In genomic region chr11:119619665-119620064, GRCh38 we compare ENCODE assay signal across 26 cellular contexts.
DNase-seq lines count a peak whose midpoint lies in the region; ATAC-seq and TF ChIP-seq lines count a peak whose summit lies in the region.
"Had no signal": no experiment of that assay in that cellular context is flagged by ENCODE, and none has a peak within 500 bp of the region (broad histone marks: within the 10 kb centered on the region; RNA-seq: fewer than 3 reads in every experiment).

No MANE protein-coding gene starts in this region.

- no peak overlapping the region for H4K5ac ChIP-seq in mesendoderm (ENCODE audit: low read length)

- peak overlapping the region; percentile 25 for H3K56ac ChIP-seq in mesendoderm (ENCODE audit: low read length)

- H2AK5ac ChIP-seq in mesendoderm (ENCODE audit: low read length): peak overlapping the region; percentile 18

- H3K27me3 ChIP-seq in BLaER1 treated with 17β-estradiol and CSF1 and Interleukin-3, amounts not matched to agents 10 nM and 100 nM: no peaks in the 10 kb centered on the region
- no peaks in the 10 kb centered on the region for H3K27me3 ChIP-seq in mesendoderm (ENCODE audit: insufficient read depth, low read length, poor library complexity)
- H3K27me3 ChIP-seq in GM23338 (ENCODE audit: insufficient read depth): no peaks in the 10 kb centered on the region
- H3K27me3 ChIP-seq: adrenal gland, brain microvascular endothelial cell had no signal

- H3K23ac ChIP-seq in mesendoderm (ENCODE audit: low read length): no peak overlapping the region

- no peak overlapping the region for H3K4ac ChIP-seq in mesendoderm (ENCODE audit: low read depth, low read length)

- H3K4me2 ChIP-seq in BLaER1 treated with 17β-estradiol and CSF1 and Interleukin-3, amounts not matched to agents 10 nM and 100 nM: peak overlapping the region; percentile 50 to 89 (median 70); a peak in 21 of 22 replicates
- H3K4me2 ChIP-seq in mesendoderm (ENCODE audit: low read length) (no peak overlapping the region), GM23338 (no peak overlapping the region)

- H3K4me3 ChIP-seq in BLaER1 treated with 17β-estradiol and CSF1 and Interleukin-3, amounts not matched to agents 10 nM and 100 nM: no peak overlapping the region
- no peak overlapping the region for H3K4me3 ChIP-seq in mesendoderm (ENCODE audit: low read length)
- no peak overlapping the region for H3K4me3 ChIP-seq in GM23338
- H3K4me3 ChIP-seq: adrenal gland, left lung, thoracic aorta had no signal

- H2BK5ac ChIP-seq in mesendoderm (ENCODE audit: low read length): no peak overlapping the region

- H3K79me2 ChIP-seq in mesendoderm (ENCODE audit: control insufficient read depth, insufficient read depth, low read length) (no peaks in the 10 kb centered on the region), GM23338 (replicated peaks; ENCODE audit: insufficient read depth) (no peaks in the 10 kb centered on the region)

- H3K9me2 ChIP-seq in GM23338 (ENCODE audit: insufficient read depth): no peaks in the 10 kb centered on the region

- H3K27me3 Mint-ChIP-seq in GM23338 (ENCODE audit: insufficient read depth, low read depth, poor library complexity): peaks cover 10% of the 10 kb centered on the region

- H2BK120ac ChIP-seq in mesendoderm (ENCODE audit: low read depth, low read length): no peak overlapping the region

- no peaks in the 10 kb centered on the region for H3K79me1 ChIP-seq in mesendoderm (ENCODE audit: low read length)

- H4K20me1 ChIP-seq in BLaER1 treated with 17β-estradiol and CSF1 and Interleukin-3, amounts not matched to agents 10 nM and 100 nM: no peaks in the 10 kb centered on the region
- H4K20me1 ChIP-seq in GM23338 (replicated peaks; ENCODE audit: insufficient read depth): no peaks in the 10 kb centered on the region; the same call in 1 of the 2 replicates

- ATAC-seq in GM19438 (IDR thresholded peaks at IDR 0.05; ENCODE audit: low read depth, unreplicated experiment) (peak; percentile 48), HG03175 (IDR thresholded peaks at IDR 0.05; ENCODE audit: unreplicated experiment) (peak; percentile 41), GM23338 (no peak)
- ATAC-seq: activated T-cell treated with anti-CD3 and anti-CD28 coated beads, Interleukin-2, amount 50 U/mL, for 72 hours; left lung had no signal

- H3K4me1 ChIP-seq in BLaER1 treated with 17β-estradiol and CSF1 and Interleukin-3, amounts not matched to agents 10 nM and 100 nM: peaks cover 51 to 89% (median 70%) of the 10 kb centered on the region in 10 experiments
- H3K4me1 ChIP-seq in mesendoderm (ENCODE audit: control insufficient read depth, low read depth, low read length) (peaks cover 22% of the 10 kb centered on the region), GM23338 (ENCODE audit: insufficient read depth) (peaks cover 12% of the 10 kb centered on the region; the same call in 1 of the 2 replicates)
- H3K4me1 ChIP-seq: adrenal gland had no signal

- H3K4me3 Mint-ChIP-seq in GM23338: no peak overlapping the region
- H3K4me3 Mint-ChIP-seq: activated CD4-positive, alpha-beta T cell treated with anti-CD3 and anti-CD28 coated beads, Interleukin-2, amount 10 ng/mL, durations not matched to agents 7 days and 5 days; activated T-cell treated with anti-CD3 and anti-CD28 coated beads, Interleukin-2, amount 50 U/mL, for 72 hours had no signal

- peak overlapping the region in 2 of 11 experiments; percentile 23 to 60; a peak in 4 of 22 replicates for H3K9ac ChIP-seq in BLaER1 treated with 17β-estradiol and CSF1 and Interleukin-3, amounts not matched to agents 10 nM and 100 nM
- H3K9ac ChIP-seq in mesendoderm (ENCODE audit: low read length): no peak overlapping the region

- H2BK15ac ChIP-seq in mesendoderm (replicated peaks; ENCODE audit: low read depth): no peak overlapping the region

- no peak for TF ChIP-seq CTCF in GM23338 (conservative IDR thresholded peaks at IDR 0.05; ENCODE audit: low read depth in 2 of 2)

- H3K27ac ChIP-seq in BLaER1 treated with 17β-estradiol and CSF1 and Interleukin-3, amounts not matched to agents 10 nM and 100 nM: peak overlapping the region in 5 of 11 experiments; percentile 32 to 79 (median 63); a peak in 10 of 22 replicates
- H3K27ac ChIP-seq in mesendoderm (ENCODE audit: low read depth, low read length) (no peak overlapping the region), GM23338 (ENCODE audit: low read depth) (no peak overlapping the region)
- H3K27ac ChIP-seq: adrenal gland, brain microvascular endothelial cell, left lung, thoracic aorta, WERI-Rb-1 had no signal

- no peak overlapping the region for H4K8ac ChIP-seq in mesendoderm (ENCODE audit: low read depth, low read length)

- no peak overlapping the region for H3K18ac ChIP-seq in mesendoderm (ENCODE audit: low read length)

- H3K9me3 ChIP-seq in BLaER1 treated with 17β-estradiol and CSF1 and Interleukin-3, amounts not matched to agents 10 nM and 100 nM (replicated peaks in 1 of 11): peaks cover 0 to 3% (median 0%) of the 10 kb centered on the region in 11 experiments; a peak in 1 of 22 replicates
- H3K9me3 ChIP-seq: adrenal gland, left lung, thoracic aorta had no signal

- H2AFZ ChIP-seq in GM23338: no peak overlapping the region

- H3K27ac Mint-ChIP-seq in GM23338: no peak overlapping the region
- H3K27ac Mint-ChIP-seq: activated CD4-positive, alpha-beta T cell treated with anti-CD3 and anti-CD28 coated beads, Interleukin-2, amount 10 ng/mL, durations not matched to agents 7 days and 5 days; activated T-cell treated with anti-CD3 and anti-CD28 coated beads, Interleukin-2, amount 50 U/mL, for 72 hours had no signal

- no CpG with 5 or more reads among the region's 3 CpGs for WGBS in mesendoderm (ENCODE audit: extremely low coverage, insufficient coverage, low lambda C conversion rate)

- peaks cover 31% of the 10 kb centered on the region for H3K4me1 Mint-ChIP-seq in GM23338

- no peaks in the 10 kb centered on the region; the same call in 2 of the 3 replicates for H3K9me3 Mint-ChIP-seq in GM23338
- H3K9me3 Mint-ChIP-seq: activated CD4-positive, alpha-beta T cell treated with anti-CD3 and anti-CD28 coated beads, Interleukin-2, amount 10 ng/mL, durations not matched to agents 7 days and 5 days; activated T-cell treated with anti-CD3 and anti-CD28 coated beads, Interleukin-2, amount 50 U/mL, for 72 hours had no signal

- H3F3A ChIP-seq in GM23338 (replicated peaks; ENCODE audit: low read depth): no peaks in the 10 kb centered on the region

- H3K36me3 ChIP-seq in BLaER1 treated with 17β-estradiol and CSF1 and Interleukin-3, amounts not matched to agents 10 nM and 100 nM: no peaks in the 10 kb centered on the region
- H3K36me3 ChIP-seq in mesendoderm (ENCODE audit: control insufficient read depth, insufficient read depth, low read length) (no peaks in the 10 kb centered on the region), GM23338 (ENCODE audit: insufficient read depth) (no peaks in the 10 kb centered on the region)
- H3K36me3 ChIP-seq: adrenal gland, brain microvascular endothelial cell, left lung, thoracic aorta, WERI-Rb-1 had no signal

- DNase-seq in mesendoderm: no peak
- no peak for DNase-seq in LoVo (ENCODE audit: low spot score)
- no peak for DNase-seq in SW480 (ENCODE audit: low spot score)
- no peak for DNase-seq in GM23338 (ENCODE audit: low spot score)
- DNase-seq in amygdala (lab: John Stamatoyannopoulos, UW): no peak
- DNase-seq: activated CD4-positive, alpha-beta T cell treated with anti-CD3 and anti-CD28 coated beads, Interleukin-2, amount 10 ng/mL, durations not matched to agents 7 days and 5 days; activated naive CD4-positive, alpha-beta T cell; activated T-cell treated with anti-CD3 and anti-CD28 coated beads, Interleukin-2, amount 50 U/mL, for 72 hours; adrenal gland; brain microvascular endothelial cell; DMS153; effector CD4-positive, alpha-beta T cell; mesenchymal stem cell; NCI-H1105; NCI-H1930; NCI-H526; nucleus accumbens; SHP77; stimulated activated naive CD4-positive, alpha-beta T cell; T-helper 9 cell; WERI-Rb-1 had no signal

- H3K36me3 Mint-ChIP-seq in GM23338 (ENCODE audit: low read depth): no peaks in the 10 kb centered on the region

TF ChIP-seq in GM23338, 12 proteins besides CTCF, POLR2A, EP300 and RAD21 (continues in another document):
- TF ChIP-seq STAT1 (IDR thresholded peaks at IDR 0.05; ENCODE audit: unreplicated experiment) (no peak), REST (IDR thresholded peaks at IDR 0.05; ENCODE audit: unreplicated experiment) (no peak), ZNF114 (CRISPR knock-in tag; IDR thresholded peaks at IDR 0.05) (no peak), ZNF331 (CRISPR knock-in tag; IDR thresholded peaks at IDR 0.05; ENCODE audit: low read depth) (no peak), ETS1 (IDR thresholded peaks at IDR 0.05) (no peak)

Comparison
In these comparisons a context has a peak if more than half of its experiments do, and no peak if none do; other contexts are left out.
1. H3K4me2 ChIP-seq: peak in BLaER1 treated with 17β-estradiol and CSF1 and Interleukin-3, amounts not matched to agents 10 nM and 100 nM (11 of 11); none in mesendoderm (single experiment) and GM23338 (single experiment).